8 cellular contexts compared by ENCODE assay signal in the genomic region with DNA sequence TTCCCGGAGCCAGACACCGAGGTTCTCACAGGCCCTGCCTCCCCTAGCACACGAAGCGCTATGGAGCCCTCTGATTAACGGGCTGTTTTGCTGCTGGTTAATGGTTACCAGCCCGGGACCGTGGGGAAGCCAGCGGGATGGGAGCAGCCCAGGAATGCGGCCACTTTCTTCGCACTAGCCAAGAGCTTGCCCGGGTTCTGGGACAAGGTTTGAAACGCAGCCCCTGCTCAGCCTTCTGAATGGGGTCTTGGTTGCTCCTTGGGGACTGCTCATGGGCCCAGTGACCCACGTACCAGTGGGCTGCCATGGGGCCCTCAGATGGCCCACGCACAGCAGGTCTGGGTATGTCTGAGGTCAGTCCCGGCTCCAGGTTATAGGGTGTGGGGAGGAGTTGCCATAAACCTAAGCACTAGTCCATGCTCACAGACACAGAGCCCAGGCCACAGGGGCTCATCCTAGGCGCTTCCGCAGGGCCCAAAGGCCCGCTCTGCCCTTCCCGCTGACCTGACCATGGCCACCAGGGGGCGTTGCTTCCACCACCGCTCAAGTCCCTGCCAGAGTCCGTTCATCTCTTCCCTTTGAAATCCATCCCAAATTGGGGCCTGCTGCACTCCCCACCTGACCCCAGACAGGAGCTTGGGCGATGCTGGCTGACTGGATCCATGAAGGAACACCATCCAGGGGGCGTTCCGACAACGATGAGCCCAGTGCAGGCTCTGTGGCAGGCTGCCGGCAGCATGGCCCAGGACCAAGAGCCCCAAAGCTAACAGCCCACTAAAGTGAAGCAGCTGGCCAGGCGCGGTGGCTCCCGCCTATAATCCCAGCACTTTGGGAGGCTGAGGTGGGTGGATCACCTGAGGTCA. TPM values are rescaled to one million over a fixed set of nuclear protein-coding genes. Genes with fewer than 3 reads are reported as not detected.
DNase-seq lines count a peak whose midpoint lies in the region; ATAC-seq and TF ChIP-seq lines count a peak whose summit lies in the region.

No MANE protein-coding gene starts in this region.

- H3K9ac ChIP-seq in Karpas-422 (ENCODE audit: low read length) = no peak overlapping the region

- H3K4me3 ChIP-seq in Karpas-422 (ENCODE audit: low read length) = no peak overlapping the region

- H3K4me1 ChIP-seq in Karpas-422 (ENCODE audit: low read length) = peaks cover under 1% of the 10 kb centered on the region; the same call in 1 of the 2 replicates

- no peak overlapping the region for H3K4me3 Mint-ChIP-seq in WTC11

- H4K20me1 ChIP-seq in Karpas-422 (ENCODE audit: insufficient read depth, low read depth, low read length) = peaks cover 3% of the 10 kb centered on the region; the same call in 1 of the 2 replicates

- H3K27me3 Mint-ChIP-seq in WTC11 (ENCODE audit: low read depth) = no peaks in the 10 kb centered on the region

- H3K36me3 Mint-ChIP-seq in WTC11 = no peaks in the 10 kb centered on the region; the same call in 1 of the 2 replicates

- no peak overlapping the region for H2AFZ ChIP-seq in Karpas-422 (ENCODE audit: low read length)

- H3K27ac Mint-ChIP-seq in WTC11 = no peak overlapping the region

- peak; percentile 30 for DNase-seq in DMS114 treated with DMSO at 0.1 percent for 48 hours (lab: John Stamatoyannopoulos, UW; ENCODE audit: unreplicated experiment)
- DNase-seq in Karpas-422 = peak; percentile 87
- DNase-seq in WTC11 (ENCODE audit: low spot score) = peak; percentile 87
- DNase-seq in cerebellar cortex (ENCODE audit: low spot score) = peak; percentile 66
- peak; percentile 87 for DNase-seq in kidney tubule cell (ENCODE audit: low spot score)
- peak; percentile 26 to 64 for DNase-seq in stimulated activated CD4-positive, alpha-beta T cell treated with anti-CD3 and anti-CD28 coated beads, Interleukin-4, amount 100 ng/mL, for 4 hours

- H3K9me3 ChIP-seq in Karpas-422 (ENCODE audit: low read length) = no peaks in the 10 kb centered on the region

- H3K36me3 ChIP-seq in Karpas-422 (ENCODE audit: insufficient read depth, low read length) = no peaks in the 10 kb centered on the region

- H3K4me1 Mint-ChIP-seq in WTC11 = peaks cover 9% of the 10 kb centered on the region

- TF ChIP-seq CTCF in WTC11 (IDR thresholded peaks at IDR 0.05) = peak; percentile 88

- H3K9me3 Mint-ChIP-seq in WTC11 = no peaks in the 10 kb centered on the region

- no peak overlapping the region for H3K27ac ChIP-seq in Karpas-422 (ENCODE audit: low read length)

- POLR2A ChIA-PET in WTC11 (lab: Charles Lee) = interaction anchor here (0.6 kb wide), 1 partner anchor 13 kb away, joined by 7 read pairs; no protein-coding TSS in a partner anchor

- H3K9me2 ChIP-seq in Karpas-422 (replicated peaks; ENCODE audit: insufficient read depth, low read length) = no peaks in the 10 kb centered on the region

- H3K27me3 ChIP-seq in Karpas-422 (ENCODE audit: low read length) = no peaks in the 10 kb centered on the region

- peaks cover 22% of the 10 kb centered on the region for H3K79me2 ChIP-seq in Karpas-422 (ENCODE audit: low read length)

- ATAC-seq in WTC11 (peak; percentile 74), HG03159 (IDR thresholded peaks at IDR 0.05; ENCODE audit: unreplicated experiment) (no peak), HG03565 (IDR thresholded peaks at IDR 0.05; ENCODE audit: unreplicated experiment) (no peak)

- CTCF ChIA-PET in WTC11 (lab: Charles Lee) = interaction anchor here (0.6 to 3.2 kb wide), 40 partner anchors 8 to 378 kb away, joined by 3 to 39 read pairs (median 5); a partner anchor contains a TSS

- H3K4me2 ChIP-seq in Karpas-422 (ENCODE audit: low read depth, low read length, poor library complexity, severe bottlenecking) = no peak overlapping the region

TF ChIP-seq in WTC11, 78 proteins besides CTCF, POLR2A, EP300 and RAD21 (continues in another document):
- no peak for TF ChIP-seq ZNF121 (CRISPR knock-in tag; IDR thresholded peaks at IDR 0.05)
- no peak for TF ChIP-seq ZNF423 (CRISPR knock-in tag; IDR thresholded peaks at IDR 0.05)
- TF ChIP-seq SMAD4 (CRISPR knock-in tag; IDR thresholded peaks at IDR 0.05) = no peak
- TF ChIP-seq, protein P1, sequence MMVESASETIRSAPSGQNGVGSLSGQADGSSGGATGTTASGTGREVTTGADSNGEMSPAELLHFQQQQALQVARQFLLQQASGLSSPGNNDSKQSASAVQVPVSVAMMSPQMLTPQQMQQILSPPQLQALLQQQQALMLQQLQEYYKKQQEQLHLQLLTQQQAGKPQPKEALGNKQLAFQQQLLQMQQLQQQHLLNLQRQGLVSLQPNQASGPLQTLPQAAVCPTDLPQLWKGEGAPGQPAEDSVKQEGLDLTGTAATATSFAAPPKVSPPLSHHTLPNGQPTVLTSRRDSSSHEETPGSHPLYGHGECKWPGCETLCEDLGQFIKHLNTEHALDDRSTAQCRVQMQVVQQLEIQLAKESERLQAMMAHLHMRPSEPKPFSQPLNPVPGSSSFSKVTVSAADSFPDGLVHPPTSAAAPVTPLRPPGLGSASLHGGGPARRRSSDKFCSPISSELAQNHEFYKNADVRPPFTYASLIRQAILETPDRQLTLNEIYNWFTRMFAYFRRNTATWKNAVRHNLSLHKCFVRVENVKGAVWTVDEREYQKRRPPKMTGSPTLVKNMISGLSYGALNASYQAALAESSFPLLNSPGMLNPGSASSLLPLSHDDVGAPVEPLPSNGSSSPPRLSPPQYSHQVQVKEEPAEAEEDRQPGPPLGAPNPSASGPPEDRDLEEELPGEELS (CRISPR knock-in tag; IDR thresholded peaks at IDR 0.05) = no peak
- TF ChIP-seq, protein P2, sequence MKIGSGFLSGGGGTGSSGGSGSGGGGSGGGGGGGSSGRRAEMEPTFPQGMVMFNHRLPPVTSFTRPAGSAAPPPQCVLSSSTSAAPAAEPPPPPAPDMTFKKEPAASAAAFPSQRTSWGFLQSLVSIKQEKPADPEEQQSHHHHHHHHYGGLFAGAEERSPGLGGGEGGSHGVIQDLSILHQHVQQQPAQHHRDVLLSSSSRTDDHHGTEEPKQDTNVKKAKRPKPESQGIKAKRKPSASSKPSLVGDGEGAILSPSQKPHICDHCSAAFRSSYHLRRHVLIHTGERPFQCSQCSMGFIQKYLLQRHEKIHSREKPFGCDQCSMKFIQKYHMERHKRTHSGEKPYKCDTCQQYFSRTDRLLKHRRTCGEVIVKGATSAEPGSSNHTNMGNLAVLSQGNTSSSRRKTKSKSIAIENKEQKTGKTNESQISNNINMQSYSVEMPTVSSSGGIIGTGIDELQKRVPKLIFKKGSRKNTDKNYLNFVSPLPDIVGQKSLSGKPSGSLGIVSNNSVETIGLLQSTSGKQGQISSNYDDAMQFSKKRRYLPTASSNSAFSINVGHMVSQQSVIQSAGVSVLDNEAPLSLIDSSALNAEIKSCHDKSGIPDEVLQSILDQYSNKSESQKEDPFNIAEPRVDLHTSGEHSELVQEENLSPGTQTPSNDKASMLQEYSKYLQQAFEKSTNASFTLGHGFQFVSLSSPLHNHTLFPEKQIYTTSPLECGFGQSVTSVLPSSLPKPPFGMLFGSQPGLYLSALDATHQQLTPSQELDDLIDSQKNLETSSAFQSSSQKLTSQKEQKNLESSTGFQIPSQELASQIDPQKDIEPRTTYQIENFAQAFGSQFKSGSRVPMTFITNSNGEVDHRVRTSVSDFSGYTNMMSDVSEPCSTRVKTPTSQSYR (CRISPR knock-in tag; IDR thresholded peaks at IDR 0.05) = no peak
- no peak for TF ChIP-seq ELF4 (CRISPR knock-in tag; IDR thresholded peaks at IDR 0.05; ENCODE audit: low read depth)
- TF ChIP-seq, protein P3, sequence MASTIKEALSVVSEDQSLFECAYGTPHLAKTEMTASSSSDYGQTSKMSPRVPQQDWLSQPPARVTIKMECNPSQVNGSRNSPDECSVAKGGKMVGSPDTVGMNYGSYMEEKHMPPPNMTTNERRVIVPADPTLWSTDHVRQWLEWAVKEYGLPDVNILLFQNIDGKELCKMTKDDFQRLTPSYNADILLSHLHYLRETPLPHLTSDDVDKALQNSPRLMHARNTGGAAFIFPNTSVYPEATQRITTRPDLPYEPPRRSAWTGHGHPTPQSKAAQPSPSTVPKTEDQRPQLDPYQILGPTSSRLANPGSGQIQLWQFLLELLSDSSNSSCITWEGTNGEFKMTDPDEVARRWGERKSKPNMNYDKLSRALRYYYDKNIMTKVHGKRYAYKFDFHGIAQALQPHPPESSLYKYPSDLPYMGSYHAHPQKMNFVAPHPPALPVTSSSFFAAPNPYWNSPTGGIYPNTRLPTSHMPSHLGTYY (CRISPR knock-in tag; IDR thresholded peaks at IDR 0.05) = no peak
- TF ChIP-seq TP53 (CRISPR knock-in tag; IDR thresholded peaks at IDR 0.05) = no peak
- no peak for TF ChIP-seq SOX15 (CRISPR knock-in tag; IDR thresholded peaks at IDR 0.05)

RNA-seq across cellular contexts. Expression of a gene that starts 31.5 kb away (rescaled TPM):
- total RNA-seq in Karpas-422 (2014; rRNA removed; shearing (Covaris generic); ENCODE audit: low replicate concordance) = 4.1 and 10.0 TPM in 2 replicates
- total RNA-seq in WTC11 (2021) = 236 to 310 TPM (median 307 TPM) in 3 replicates

RNA-seq across cellular contexts. Expression of a gene that starts 50.3 kb away (rescaled TPM):
- total RNA-seq in Karpas-422 (2014; rRNA removed; shearing (Covaris generic); ENCODE audit: low replicate concordance) = 22.5 and 73.2 TPM in 2 replicates
- 44.5 to 51.2 TPM (median 47.4 TPM) in 3 replicates for total RNA-seq in WTC11 (2021)

RNA-seq across cellular contexts. Expression of a gene that starts 52.4 kb away (rescaled TPM):
- total RNA-seq in Karpas-422 (2014; rRNA removed; shearing (Covaris generic); ENCODE audit: low replicate concordance) = 10.9 and 14.8 TPM in 2 replicates
- 11.6 to 17.3 TPM (median 13.1 TPM) in 3 replicates for total RNA-seq in WTC11 (2021)

Comparison
In these comparisons a context has a peak if more than half of its experiments do, and no peak if none do; other contexts are left out.
1. DNase-seq: peak in every context shown above with its lines; median percentile 87 in Karpas-422; 87 in WTC11; 87 in kidney tubule cell; 66 in cerebellar cortex; 45 in stimulated activated CD4-positive, alpha-beta T cell treated with anti-CD3 and anti-CD28 coated beads, Interleukin-4, amount 100 ng/mL, for 4 hours; 30 in DMS114 treated with DMSO at 0.1 percent for 48 hours.
2. RNA of a gene that starts 31.5 kb away (total RNA-seq): 236 to 310 TPM in WTC11; 4.1 to 10.0 TPM in Karpas-422; every median in the first group is over 10 times any median in the second.